In the genomic region with DNA sequence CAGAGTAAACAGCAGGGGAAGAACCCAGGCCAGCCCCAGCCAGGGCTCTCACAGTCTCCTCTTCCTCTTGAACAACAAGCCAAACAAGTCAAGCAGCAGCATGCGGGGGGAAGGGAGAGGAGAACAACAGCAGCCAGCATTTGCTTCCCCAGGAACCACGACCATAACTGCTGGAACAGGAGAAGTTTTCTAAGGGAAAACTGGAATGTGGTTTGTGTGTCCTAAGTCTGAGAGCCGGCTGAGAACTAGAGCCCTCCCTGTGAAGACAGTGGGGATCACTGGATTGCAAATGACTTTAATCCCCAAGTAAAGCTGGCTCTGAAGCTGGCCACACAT, we compare ENCODE assay signal across 1 cellular context.
TF ChIP-seq lines count a peak whose summit lies in the region.

No MANE protein-coding gene starts in this region.

TF ChIP-seq in WTC11, 78 proteins besides CTCF, POLR2A, EP300 and RAD21 (continued from another document):
- TF ChIP-seq, protein P1, sequence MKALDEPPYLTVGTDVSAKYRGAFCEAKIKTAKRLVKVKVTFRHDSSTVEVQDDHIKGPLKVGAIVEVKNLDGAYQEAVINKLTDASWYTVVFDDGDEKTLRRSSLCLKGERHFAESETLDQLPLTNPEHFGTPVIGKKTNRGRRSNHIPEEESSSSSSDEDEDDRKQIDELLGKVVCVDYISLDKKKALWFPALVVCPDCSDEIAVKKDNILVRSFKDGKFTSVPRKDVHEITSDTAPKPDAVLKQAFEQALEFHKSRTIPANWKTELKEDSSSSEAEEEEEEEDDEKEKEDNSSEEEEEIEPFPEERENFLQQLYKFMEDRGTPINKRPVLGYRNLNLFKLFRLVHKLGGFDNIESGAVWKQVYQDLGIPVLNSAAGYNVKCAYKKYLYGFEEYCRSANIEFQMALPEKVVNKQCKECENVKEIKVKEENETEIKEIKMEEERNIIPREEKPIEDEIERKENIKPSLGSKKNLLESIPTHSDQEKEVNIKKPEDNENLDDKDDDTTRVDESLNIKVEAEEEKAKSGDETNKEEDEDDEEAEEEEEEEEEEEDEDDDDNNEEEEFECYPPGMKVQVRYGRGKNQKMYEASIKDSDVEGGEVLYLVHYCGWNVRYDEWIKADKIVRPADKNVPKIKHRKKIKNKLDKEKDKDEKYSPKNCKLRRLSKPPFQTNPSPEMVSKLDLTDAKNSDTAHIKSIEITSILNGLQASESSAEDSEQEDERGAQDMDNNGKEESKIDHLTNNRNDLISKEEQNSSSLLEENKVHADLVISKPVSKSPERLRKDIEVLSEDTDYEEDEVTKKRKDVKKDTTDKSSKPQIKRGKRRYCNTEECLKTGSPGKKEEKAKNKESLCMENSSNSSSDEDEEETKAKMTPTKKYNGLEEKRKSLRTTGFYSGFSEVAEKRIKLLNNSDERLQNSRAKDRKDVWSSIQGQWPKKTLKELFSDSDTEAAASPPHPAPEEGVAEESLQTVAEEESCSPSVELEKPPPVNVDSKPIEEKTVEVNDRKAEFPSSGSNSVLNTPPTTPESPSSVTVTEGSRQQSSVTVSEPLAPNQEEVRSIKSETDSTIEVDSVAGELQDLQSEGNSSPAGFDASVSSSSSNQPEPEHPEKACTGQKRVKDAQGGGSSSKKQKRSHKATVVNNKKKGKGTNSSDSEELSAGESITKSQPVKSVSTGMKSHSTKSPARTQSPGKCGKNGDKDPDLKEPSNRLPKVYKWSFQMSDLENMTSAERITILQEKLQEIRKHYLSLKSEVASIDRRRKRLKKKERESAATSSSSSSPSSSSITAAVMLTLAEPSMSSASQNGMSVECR (CRISPR knock-in tag; IDR thresholded peaks at IDR 0.05; ENCODE audit: borderline replicate concordance) = no peak
- no peak for TF ChIP-seq ZNF263 (CRISPR knock-in tag; IDR thresholded peaks at IDR 0.05; ENCODE audit: low read depth)
- no peak for TF ChIP-seq NFYB (CRISPR knock-in tag; conservative IDR thresholded peaks at IDR 0.05; ENCODE audit: low read depth)
